Comparison of ENCODE assay signal across 7 cellular contexts in the genomic region with DNA sequence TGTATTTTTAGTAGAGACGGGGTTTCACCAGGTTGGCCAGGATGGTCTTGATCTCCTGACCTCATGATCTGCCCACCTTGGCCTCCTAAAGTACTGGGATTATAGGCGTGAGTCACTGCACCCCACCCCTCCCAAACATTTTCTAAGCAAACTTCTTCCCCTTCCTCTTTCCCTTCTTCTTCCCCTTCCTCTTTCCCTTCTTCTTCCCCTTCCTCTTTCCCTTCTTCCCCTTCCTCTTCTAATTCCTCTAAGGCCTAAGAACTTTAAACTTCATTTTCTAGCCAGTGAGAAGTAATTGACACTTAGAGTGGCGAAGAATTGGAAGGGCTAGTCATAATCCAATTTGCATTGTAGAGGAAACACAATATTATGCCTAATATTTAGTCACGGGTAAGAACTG. TPM values are rescaled to one million over a fixed set of nuclear protein-coding genes. Genes with fewer than 3 reads are reported as not detected.
"Had no signal": no experiment of that assay in that cellular context is flagged by ENCODE, and none has a peak within 500 bp of the region (broad histone marks: within the 10 kb centered on the region; RNA-seq: fewer than 3 reads in every experiment).

No MANE protein-coding gene starts in this region.

RNA-seq across cellular contexts. Expression of gene ITLN1, which starts 9.4 kb away (rescaled TPM):
- total RNA-seq: mammary epithelial cell; naive thymus-derived CD8-positive, alpha-beta T cell; neural crest cell; osteocyte; temporal lobe had no signal
- polyA plus RNA-seq: keratinocyte; mammary epithelial cell; naive thymus-derived CD8-positive, alpha-beta T cell had no signal

RNA-seq across cellular contexts. Expression of gene CD244, which starts 12.9 kb away (rescaled TPM):
- total RNA-seq: mammary epithelial cell, neural crest cell, occipital lobe, osteocyte, temporal lobe had no signal
- polyA plus RNA-seq: keratinocyte, mammary epithelial cell had no signal
